In the genomic region with DNA sequence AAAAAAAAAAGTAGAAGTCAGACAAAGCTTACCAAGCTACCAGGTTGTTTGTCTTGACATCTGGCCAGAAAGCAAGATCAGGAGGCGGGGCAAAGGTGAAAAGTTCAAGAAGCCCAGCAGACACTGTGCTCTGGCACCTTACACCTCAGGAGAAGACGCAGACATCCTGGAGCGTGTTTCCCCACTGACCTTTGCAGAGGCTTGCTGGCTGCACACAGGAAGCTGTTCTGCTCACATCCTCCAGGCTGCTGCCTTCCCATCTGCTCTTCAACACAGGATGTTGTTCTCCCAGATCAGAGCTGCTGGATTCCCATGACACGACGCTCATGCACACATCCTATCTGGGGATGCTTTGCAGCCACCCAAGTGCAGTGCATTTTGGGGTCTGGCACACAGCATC, we compare ENCODE assay signal across 22 cellular contexts.
DNase-seq lines count a peak whose midpoint lies in the region; ATAC-seq and TF ChIP-seq lines count a peak whose summit lies in the region.
"Had no signal": no experiment of that assay in that cellular context is flagged by ENCODE, and none has a peak within 500 bp of the region (broad histone marks: within the 10 kb centered on the region; RNA-seq: fewer than 3 reads in every experiment).

No MANE protein-coding gene starts in this region.

- no peaks in the 10 kb centered on the region for H3K9me3 ChIP-seq in body of pancreas
- no peaks in the 10 kb centered on the region for H3K9me3 ChIP-seq in naive thymus-derived CD4-positive, alpha-beta T cell (ENCODE audit: control insufficient read depth in 2 of 3, low read length in 3 of 3)
- H3K9me3 ChIP-seq: ascending aorta; BLaER1 treated with 17β-estradiol and CSF1 and Interleukin-3, amounts not matched to agents 10 nM and 100 nM; uterus had no signal

- peaks cover 0 to 2% (median 0%) of the 10 kb centered on the region in 7 donors for H3K4me1 Mint-ChIP-seq in naive thymus-derived CD4-positive, alpha-beta T cell
- H3K4me1 Mint-ChIP-seq: activated CD4-positive, alpha-beta T cell treated with anti-CD3 and anti-CD28 coated beads for 36 hours had no signal

- H3K9me3 Mint-ChIP-seq in naive thymus-derived CD4-positive, alpha-beta T cell = peaks cover 0 to 16% (median 2%) of the 10 kb centered on the region in 11 donors

- intact Hi-C loops in body of pancreas (cut with DNase I) (no loop called here), sciatic nerve (cut with DNase I) (no loop called here)
- intact Hi-C loops in naive thymus-derived CD4-positive, alpha-beta T cell (cut with micrococcal nuclease) = no loop called here

- DNase-seq in NK-92 treated with Interleukin-12 subunit alpha and Interleukin-12 subunit beta, amount 100 ng/mL, for 24 hours (lab: John Stamatoyannopoulos, UW) = peak; percentile 2
- DNase-seq in NK-92 (lab: John Stamatoyannopoulos, UW; ENCODE audit: unreplicated experiment) (no peak), body of pancreas (peak; percentile 48 to 72 (median 63)), islet precursor cell (peak; percentile 68), sciatic nerve (ENCODE audit: low spot score) (no peak), HUDEP-2 (lab: John Stamatoyannopoulos, UW; ENCODE audit: unreplicated experiment in 76 of 76) (no peak), HK-2 (ENCODE audit: unreplicated experiment) (no peak)
- DNase-seq in naive thymus-derived CD4-positive, alpha-beta T cell = no peak
- DNase-seq: activated CD4-positive, alpha-beta T cell treated with anti-CD3 and anti-CD28 coated beads for 36 hours; activated CD8-positive, alpha-beta memory T cell treated with anti-CD3 and anti-CD28 coated beads, Interleukin-2, amount 50 U/mL, for 48 hours; activated naive CD4-positive, alpha-beta T cell; cortex of kidney; EL; kidney glomerular epithelial cell; NCI-H1105; NCI-H226; stimulated activated naive CD4-positive, alpha-beta T cell treated with Interleukin-2 at 50 U/mL for 16 hours; T-helper 9 cell had no signal

- H3K36me3 Mint-ChIP-seq in naive thymus-derived CD4-positive, alpha-beta T cell = no peaks in the 10 kb centered on the region

- H3K27ac Mint-ChIP-seq in naive thymus-derived CD4-positive, alpha-beta T cell = no peak overlapping the region
- H3K27ac Mint-ChIP-seq: activated CD4-positive, alpha-beta T cell treated with anti-CD3 and anti-CD28 coated beads for 36 hours had no signal

- WGBS in body of pancreas, 2 donors = 29 to 44% methylated on average over 5 of the region's 5 CpGs

- no peak overlapping the region for H3K4me3 ChIP-seq in body of pancreas
- no peak overlapping the region for H3K4me3 ChIP-seq in naive thymus-derived CD4-positive, alpha-beta T cell (ENCODE audit: low read length)
- H3K4me3 ChIP-seq: ascending aorta; BLaER1 treated with 17β-estradiol and CSF1 and Interleukin-3, amounts not matched to agents 10 nM and 100 nM; uterus had no signal

- H3K4me1 ChIP-seq in body of pancreas = peaks cover 17% of the 10 kb centered on the region
- no peaks in the 10 kb centered on the region for H3K4me1 ChIP-seq in naive thymus-derived CD4-positive, alpha-beta T cell (ENCODE audit: control insufficient read depth in 2 of 2, insufficient read depth in 2 of 2, low read length in 2 of 2)
- H3K4me1 ChIP-seq: ascending aorta; BLaER1 treated with 17β-estradiol and CSF1 and Interleukin-3, amounts not matched to agents 10 nM and 100 nM; uterus had no signal

- no peaks in the 10 kb centered on the region for H3K27me3 ChIP-seq in body of pancreas
- H3K27me3 ChIP-seq in naive thymus-derived CD4-positive, alpha-beta T cell (ENCODE audit: control insufficient read depth in 2 of 2, insufficient read depth in 2 of 2, low read length in 2 of 2) = no peaks in the 10 kb centered on the region
- H3K27me3 ChIP-seq: ascending aorta; BLaER1 treated with 17β-estradiol and CSF1 and Interleukin-3, amounts not matched to agents 10 nM and 100 nM; uterus had no signal

- peaks cover 0 to 5% (median 0%) of the 10 kb centered on the region in 5 donors for H3K27me3 Mint-ChIP-seq in naive thymus-derived CD4-positive, alpha-beta T cell
- H3K27me3 Mint-ChIP-seq: activated CD4-positive, alpha-beta T cell treated with anti-CD3 and anti-CD28 coated beads for 36 hours had no signal

- POLR2A ChIA-PET in naive thymus-derived CD4-positive, alpha-beta T cell (lab: Charles Lee) = no interaction called here

- ATAC-seq in body of pancreas (peak; percentile 45), sciatic nerve (peak; percentile 28)
- ATAC-seq in naive thymus-derived CD4-positive, alpha-beta T cell = no peak
- ATAC-seq: activated CD4-positive, alpha-beta T cell treated with anti-CD3 and anti-CD28 coated beads for 36 hours had no signal

- no peaks in the 10 kb centered on the region for H3K36me3 ChIP-seq in body of pancreas (replicated peaks in 1 of 2; ENCODE audit: insufficient read depth in 1 of 2, low read depth in 2 of 2)
- no peaks in the 10 kb centered on the region for H3K36me3 ChIP-seq in naive thymus-derived CD4-positive, alpha-beta T cell (ENCODE audit: control insufficient read depth in 2 of 3, insufficient read depth in 3 of 3, low read length in 3 of 3)
- H3K36me3 ChIP-seq: ascending aorta; BLaER1 treated with 17β-estradiol and CSF1 and Interleukin-3, amounts not matched to agents 10 nM and 100 nM; uterus had no signal

- peak overlapping the region in 1 of 4 donors; percentile 27 for H3K27ac ChIP-seq in body of pancreas
- H3K27ac ChIP-seq in naive thymus-derived CD4-positive, alpha-beta T cell (ENCODE audit: low read depth, low read length) = no peak overlapping the region
- H3K27ac ChIP-seq: ascending aorta; BLaER1 treated with 17β-estradiol and CSF1 and Interleukin-3, amounts not matched to agents 10 nM and 100 nM; KMS-11; uterus had no signal

- H3K4me3 Mint-ChIP-seq in naive thymus-derived CD4-positive, alpha-beta T cell = no peak overlapping the region
- H3K4me3 Mint-ChIP-seq: activated CD4-positive, alpha-beta T cell treated with anti-CD3 and anti-CD28 coated beads for 36 hours had no signal

- no peak for TF ChIP-seq POLR2A in body of pancreas (IDR thresholded peaks at IDR 0.05)

- CTCF ChIA-PET in naive thymus-derived CD4-positive, alpha-beta T cell (lab: Charles Lee) = no interaction called here

- TF ChIP-seq CTCF in body of pancreas (IDR thresholded peaks at IDR 0.05) = peak in 1 of 7 experiments; percentile 7

Comparison
In these comparisons a context has a peak if more than half of its experiments do, and no peak if none do; other contexts are left out.
1. DNase-seq: peak in NK-92 treated with Interleukin-12 subunit alpha and Interleukin-12 subunit beta, amount 100 ng/mL, for 24 hours (single experiment), body of pancreas (4 of 4) and islet precursor cell (single experiment); none in NK-92 (single experiment), sciatic nerve (single experiment), naive thymus-derived CD4-positive, alpha-beta T cell (0 of 9), HUDEP-2 (0 of 76) and HK-2 (single experiment).